In the genomic region with DNA sequence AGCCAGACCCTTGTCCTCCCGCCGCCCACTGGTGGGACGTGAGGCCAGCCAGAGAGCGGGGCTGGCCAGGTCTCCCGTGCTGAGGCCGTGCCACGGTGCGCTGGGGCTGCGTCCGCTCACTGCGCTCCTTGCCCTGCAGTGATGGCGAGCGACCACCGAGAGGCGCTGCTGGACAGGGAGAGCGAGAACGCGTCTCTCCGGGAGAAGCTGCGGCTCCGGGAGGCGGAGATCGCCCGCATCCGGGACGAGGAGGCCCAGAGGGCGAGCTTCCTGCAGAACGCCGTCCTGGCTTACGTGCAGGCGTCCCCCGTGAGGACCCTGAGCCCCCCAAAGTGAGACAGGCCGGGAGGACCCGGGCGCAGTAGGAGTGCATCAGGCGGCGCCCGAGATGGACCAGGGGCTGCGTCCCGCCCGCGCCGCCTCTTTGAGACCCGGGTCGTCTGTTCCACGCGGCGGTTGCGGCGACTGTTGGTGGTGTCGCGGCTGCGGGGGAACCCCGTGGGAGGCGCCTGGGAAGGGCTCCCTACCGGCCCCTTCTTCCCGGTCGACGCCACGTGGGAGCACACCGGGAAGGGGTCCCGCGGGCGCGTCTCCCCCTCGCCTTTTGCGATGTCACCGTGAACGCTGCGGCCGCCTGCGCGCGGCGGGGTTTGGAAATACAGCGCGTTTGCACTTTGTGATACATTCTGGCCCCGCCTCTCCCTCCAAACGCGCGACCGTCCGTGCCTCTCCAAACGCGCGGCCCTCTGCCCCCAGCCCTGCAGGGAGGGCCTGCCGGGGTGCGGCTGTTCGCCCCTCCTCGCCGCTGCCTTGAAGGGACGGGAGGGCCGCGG, we compare ENCODE assay signal across 1 cellular context.
TF ChIP-seq lines count a peak whose summit lies in the region.

No MANE protein-coding gene starts in this region.

TF ChIP-seq in K562, 482 proteins besides CTCF, POLR2A, EP300 and RAD21 (continues in another document):
- TF ChIP-seq TBP (optimal IDR thresholded peaks at IDR 0.05; ENCODE audit: low read depth, low read length) (peak; percentile 25), BRCA1 (IDR thresholded peaks at IDR 0.05) (no peak), BRCA1 (CRISPR knock-in tag; IDR thresholded peaks at IDR 0.05) (no peak), POLR2B (IDR thresholded peaks at IDR 0.05; ENCODE audit: low read depth, partially characterized antibody) (no peak), FOXA3 (CRISPR knock-in tag; conservative IDR thresholded peaks at IDR 0.05 in 1 of 2, IDR thresholded peaks at IDR 0.05 in 1 of 2) (0 out of 4 replicates have a peak, but pooled peaks of 1 of the 2 experiments have one; percentile 36), TRIM24 (IDR thresholded peaks at IDR 0.05) (peak in 1 of 2 experiments; percentile 15; a peak in 1 of 4 replicates), KDM2B (CRISPR knock-in tag; IDR thresholded peaks at IDR 0.05) (0 out of 2 replicates have a peak, but pooled peaks have one; percentile 39), PTBP1 (IDR thresholded peaks at IDR 0.05; ENCODE audit: low read depth, low read length) (no peak), SIRT6 (IDR thresholded peaks at IDR 0.05; ENCODE audit: low read depth, low read length) (no peak), ZNF75A (CRISPR knock-in tag; IDR thresholded peaks at IDR 0.05) (no peak), ZNF780A (CRISPR knock-in tag; IDR thresholded peaks at IDR 0.05) (no peak), ARNT (IDR thresholded peaks at IDR 0.05) (no peak), ARID1B (IDR thresholded peaks at IDR 0.05) (peak; percentile 40; the same call in 1 of the 2 replicates), NFIX (CRISPR knock-in tag; IDR thresholded peaks at IDR 0.05; ENCODE audit: low read depth) (no peak), SMC3 (conservative IDR thresholded peaks at IDR 0.05; ENCODE audit: insufficient read depth, low read depth, low read length) (peak; percentile 88), TRIM28 (IDR thresholded peaks at IDR 0.05) (no peak), HLTF (IDR thresholded peaks at IDR 0.05) (no peak), CEBPB (tag; IDR thresholded peaks at IDR 0.05) (no peak; the same call in 1 of the 2 replicates), CBX2 (IDR thresholded peaks at IDR 0.05; ENCODE audit: insufficient read depth, low read length, poor library complexity, severe bottlenecking) (no peak), ZNF174 (CRISPR knock-in tag; IDR thresholded peaks at IDR 0.05) (no peak), ZFX (CRISPR knock-in tag; IDR thresholded peaks at IDR 0.05) (peak; percentile 80), SAFB2 (IDR thresholded peaks at IDR 0.05; ENCODE audit: borderline replicate concordance, low read depth, low read length, severe bottlenecking) (no peak), ZNF146 (CRISPR knock-in tag; IDR thresholded peaks at IDR 0.05; ENCODE audit: unreplicated experiment) (no peak), ZFP30 (CRISPR knock-in tag; IDR thresholded peaks at IDR 0.05; ENCODE audit: borderline replicate concordance) (no peak), RBBP5 (IDR thresholded peaks at IDR 0.05; ENCODE audit: borderline replicate concordance, insufficient read depth, low read length, poor library complexity, severe bottlenecking) (peak; percentile 71), CBFA2T3 (IDR thresholded peaks at IDR 0.05) (no peak), BCL6 (CRISPR knock-in tag; IDR thresholded peaks at IDR 0.05) (no peak), SMARCC2 (IDR thresholded peaks at IDR 0.05; ENCODE audit: low read depth) (no peak; the same call in 1 of the 2 replicates), PHF20 (IDR thresholded peaks at IDR 0.05; ENCODE audit: partially characterized antibody) (peak; percentile 43), U2AF1 (optimal IDR thresholded peaks at IDR 0.05; ENCODE audit: low read depth, low read length) (peak; percentile 66), KLF10 (CRISPR knock-in tag; IDR thresholded peaks at IDR 0.05) (no peak), NFATC3 (IDR thresholded peaks at IDR 0.05) (no peak), ZNF41 (CRISPR knock-in tag; conservative IDR thresholded peaks at IDR 0.05) (no peak), ZNF274 (IDR thresholded peaks at IDR 0.05; ENCODE audit: borderline replicate concordance, low read depth, low read length) (no peak), HMGN3 (IDR thresholded peaks at IDR 0.05; ENCODE audit: borderline replicate concordance, extremely low read depth, insufficient read length, low read depth, low read length) (peak; percentile 63), ZNF764 (CRISPR knock-in tag; IDR thresholded peaks at IDR 0.05; ENCODE audit: low read depth) (no peak), RBM22 (IDR thresholded peaks at IDR 0.05; ENCODE audit: low read depth, low read length, poor library complexity, severe bottlenecking) (no peak), TAF15 (IDR thresholded peaks at IDR 0.05; ENCODE audit: low read depth, low read length) (no peak), L3MBTL2 (IDR thresholded peaks at IDR 0.05) (peak; percentile 74), PHB (CRISPR knock-in tag; IDR thresholded peaks at IDR 0.05) (no peak), ZNF282 (CRISPR knock-in tag; IDR thresholded peaks at IDR 0.05) (no peak), ZNF76 (CRISPR knock-in tag; IDR thresholded peaks at IDR 0.05; ENCODE audit: borderline replicate concordance) (0 out of 2 replicates have a peak, but pooled peaks have one; percentile 34), RFX5 (IDR thresholded peaks at IDR 0.05; ENCODE audit: low read depth, low read length) (no peak)
- TF ChIP-seq, protein P1, sequence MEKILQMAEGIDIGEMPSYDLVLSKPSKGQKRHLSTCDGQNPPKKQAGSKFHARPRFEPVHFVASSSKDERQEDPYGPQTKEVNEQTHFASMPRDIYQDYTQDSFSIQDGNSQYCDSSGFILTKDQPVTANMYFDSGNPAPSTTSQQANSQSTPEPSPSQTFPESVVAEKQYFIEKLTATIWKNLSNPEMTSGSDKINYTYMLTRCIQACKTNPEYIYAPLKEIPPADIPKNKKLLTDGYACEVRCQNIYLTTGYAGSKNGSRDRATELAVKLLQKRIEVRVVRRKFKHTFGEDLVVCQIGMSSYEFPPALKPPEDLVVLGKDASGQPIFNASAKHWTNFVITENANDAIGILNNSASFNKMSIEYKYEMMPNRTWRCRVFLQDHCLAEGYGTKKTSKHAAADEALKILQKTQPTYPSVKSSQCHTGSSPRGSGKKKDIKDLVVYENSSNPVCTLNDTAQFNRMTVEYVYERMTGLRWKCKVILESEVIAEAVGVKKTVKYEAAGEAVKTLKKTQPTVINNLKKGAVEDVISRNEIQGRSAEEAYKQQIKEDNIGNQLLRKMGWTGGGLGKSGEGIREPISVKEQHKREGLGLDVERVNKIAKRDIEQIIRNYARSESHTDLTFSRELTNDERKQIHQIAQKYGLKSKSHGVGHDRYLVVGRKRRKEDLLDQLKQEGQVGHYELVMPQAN (IDR thresholded peaks at IDR 0.05; ENCODE audit: borderline replicate concordance) = peak; percentile 72
- TF ChIP-seq, protein P2, sequence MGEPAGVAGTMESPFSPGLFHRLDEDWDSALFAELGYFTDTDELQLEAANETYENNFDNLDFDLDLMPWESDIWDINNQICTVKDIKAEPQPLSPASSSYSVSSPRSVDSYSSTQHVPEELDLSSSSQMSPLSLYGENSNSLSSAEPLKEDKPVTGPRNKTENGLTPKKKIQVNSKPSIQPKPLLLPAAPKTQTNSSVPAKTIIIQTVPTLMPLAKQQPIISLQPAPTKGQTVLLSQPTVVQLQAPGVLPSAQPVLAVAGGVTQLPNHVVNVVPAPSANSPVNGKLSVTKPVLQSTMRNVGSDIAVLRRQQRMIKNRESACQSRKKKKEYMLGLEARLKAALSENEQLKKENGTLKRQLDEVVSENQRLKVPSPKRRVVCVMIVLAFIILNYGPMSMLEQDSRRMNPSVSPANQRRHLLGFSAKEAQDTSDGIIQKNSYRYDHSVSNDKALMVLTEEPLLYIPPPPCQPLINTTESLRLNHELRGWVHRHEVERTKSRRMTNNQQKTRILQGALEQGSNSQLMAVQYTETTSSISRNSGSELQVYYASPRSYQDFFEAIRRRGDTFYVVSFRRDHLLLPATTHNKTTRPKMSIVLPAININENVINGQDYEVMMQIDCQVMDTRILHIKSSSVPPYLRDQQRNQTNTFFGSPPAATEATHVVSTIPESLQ (CRISPR knock-in tag; IDR thresholded peaks at IDR 0.05) = 0 out of 2 replicates have a peak, but pooled peaks have one; percentile 86
- TF ChIP-seq, protein P3, sequence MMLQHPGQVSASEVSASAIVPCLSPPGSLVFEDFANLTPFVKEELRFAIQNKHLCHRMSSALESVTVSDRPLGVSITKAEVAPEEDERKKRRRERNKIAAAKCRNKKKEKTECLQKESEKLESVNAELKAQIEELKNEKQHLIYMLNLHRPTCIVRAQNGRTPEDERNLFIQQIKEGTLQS (IDR thresholded peaks at IDR 0.05) = no peak
- TF ChIP-seq, protein P3 (CRISPR knock-in tag; conservative IDR thresholded peaks at IDR 0.05) = 0 out of 2 replicates have a peak, but pooled peaks have one; percentile 57
- TF ChIP-seq, protein P4, sequence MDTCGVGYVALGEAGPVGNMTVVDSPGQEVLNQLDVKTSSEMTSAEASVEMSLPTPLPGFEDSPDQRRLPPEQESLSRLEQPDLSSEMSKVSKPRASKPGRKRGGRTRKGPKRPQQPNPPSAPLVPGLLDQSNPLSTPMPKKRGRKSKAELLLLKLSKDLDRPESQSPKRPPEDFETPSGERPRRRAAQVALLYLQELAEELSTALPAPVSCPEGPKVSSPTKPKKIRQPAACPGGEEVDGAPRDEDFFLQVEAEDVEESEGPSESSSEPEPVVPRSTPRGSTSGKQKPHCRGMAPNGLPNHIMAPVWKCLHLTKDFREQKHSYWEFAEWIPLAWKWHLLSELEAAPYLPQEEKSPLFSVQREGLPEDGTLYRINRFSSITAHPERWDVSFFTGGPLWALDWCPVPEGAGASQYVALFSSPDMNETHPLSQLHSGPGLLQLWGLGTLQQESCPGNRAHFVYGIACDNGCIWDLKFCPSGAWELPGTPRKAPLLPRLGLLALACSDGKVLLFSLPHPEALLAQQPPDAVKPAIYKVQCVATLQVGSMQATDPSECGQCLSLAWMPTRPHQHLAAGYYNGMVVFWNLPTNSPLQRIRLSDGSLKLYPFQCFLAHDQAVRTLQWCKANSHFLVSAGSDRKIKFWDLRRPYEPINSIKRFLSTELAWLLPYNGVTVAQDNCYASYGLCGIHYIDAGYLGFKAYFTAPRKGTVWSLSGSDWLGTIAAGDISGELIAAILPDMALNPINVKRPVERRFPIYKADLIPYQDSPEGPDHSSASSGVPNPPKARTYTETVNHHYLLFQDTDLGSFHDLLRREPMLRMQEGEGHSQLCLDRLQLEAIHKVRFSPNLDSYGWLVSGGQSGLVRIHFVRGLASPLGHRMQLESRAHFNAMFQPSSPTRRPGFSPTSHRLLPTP (IDR thresholded peaks at IDR 0.05; ENCODE audit: borderline replicate concordance, extremely low read depth, insufficient read length) = no peak
- TF ChIP-seq, protein P5, sequence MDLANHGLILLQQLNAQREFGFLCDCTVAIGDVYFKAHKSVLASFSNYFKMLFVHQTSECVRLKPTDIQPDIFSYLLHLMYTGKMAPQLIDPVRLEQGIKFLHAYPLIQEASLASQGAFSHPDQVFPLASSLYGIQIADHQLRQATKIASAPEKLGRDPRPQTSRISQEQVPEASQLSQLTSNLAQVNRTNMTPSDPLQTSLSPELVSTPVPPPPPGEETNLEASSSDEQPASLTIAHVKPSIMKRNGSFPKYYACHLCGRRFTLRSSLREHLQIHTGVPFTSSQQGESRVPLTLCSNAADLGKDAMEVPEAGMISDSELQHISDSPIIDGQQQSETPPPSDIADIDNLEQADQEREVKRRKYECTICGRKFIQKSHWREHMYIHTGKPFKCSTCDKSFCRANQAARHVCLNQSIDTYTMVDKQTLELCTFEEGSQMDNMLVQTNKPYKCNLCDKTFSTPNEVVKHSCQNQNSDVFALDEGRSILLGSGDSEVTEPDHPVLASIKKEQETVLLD (IDR thresholded peaks at IDR 0.05) = no peak
- TF ChIP-seq, protein P6, sequence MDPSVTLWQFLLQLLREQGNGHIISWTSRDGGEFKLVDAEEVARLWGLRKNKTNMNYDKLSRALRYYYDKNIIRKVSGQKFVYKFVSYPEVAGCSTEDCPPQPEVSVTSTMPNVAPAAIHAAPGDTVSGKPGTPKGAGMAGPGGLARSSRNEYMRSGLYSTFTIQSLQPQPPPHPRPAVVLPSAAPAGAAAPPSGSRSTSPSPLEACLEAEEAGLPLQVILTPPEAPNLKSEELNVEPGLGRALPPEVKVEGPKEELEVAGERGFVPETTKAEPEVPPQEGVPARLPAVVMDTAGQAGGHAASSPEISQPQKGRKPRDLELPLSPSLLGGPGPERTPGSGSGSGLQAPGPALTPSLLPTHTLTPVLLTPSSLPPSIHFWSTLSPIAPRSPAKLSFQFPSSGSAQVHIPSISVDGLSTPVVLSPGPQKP (CRISPR knock-in tag; IDR thresholded peaks at IDR 0.05) = no peak
- TF ChIP-seq, protein P7, sequence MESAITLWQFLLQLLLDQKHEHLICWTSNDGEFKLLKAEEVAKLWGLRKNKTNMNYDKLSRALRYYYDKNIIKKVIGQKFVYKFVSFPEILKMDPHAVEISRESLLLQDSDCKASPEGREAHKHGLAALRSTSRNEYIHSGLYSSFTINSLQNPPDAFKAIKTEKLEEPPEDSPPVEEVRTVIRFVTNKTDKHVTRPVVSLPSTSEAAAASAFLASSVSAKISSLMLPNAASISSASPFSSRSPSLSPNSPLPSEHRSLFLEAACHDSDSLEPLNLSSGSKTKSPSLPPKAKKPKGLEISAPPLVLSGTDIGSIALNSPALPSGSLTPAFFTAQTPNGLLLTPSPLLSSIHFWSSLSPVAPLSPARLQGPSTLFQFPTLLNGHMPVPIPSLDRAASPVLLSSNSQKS (CRISPR knock-in tag; IDR thresholded peaks at IDR 0.05) = no peak
- TF ChIP-seq, protein P8, sequence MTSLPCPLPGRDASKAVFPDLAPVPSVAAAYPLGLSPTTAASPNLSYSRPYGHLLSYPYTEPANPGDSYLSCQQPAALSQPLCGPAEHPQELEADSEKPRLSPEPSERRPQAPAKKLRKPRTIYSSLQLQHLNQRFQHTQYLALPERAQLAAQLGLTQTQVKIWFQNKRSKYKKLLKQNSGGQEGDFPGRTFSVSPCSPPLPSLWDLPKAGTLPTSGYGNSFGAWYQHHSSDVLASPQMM (CRISPR knock-in tag; IDR thresholded peaks at IDR 0.05) = no peak
- TF ChIP-seq, protein P9, sequence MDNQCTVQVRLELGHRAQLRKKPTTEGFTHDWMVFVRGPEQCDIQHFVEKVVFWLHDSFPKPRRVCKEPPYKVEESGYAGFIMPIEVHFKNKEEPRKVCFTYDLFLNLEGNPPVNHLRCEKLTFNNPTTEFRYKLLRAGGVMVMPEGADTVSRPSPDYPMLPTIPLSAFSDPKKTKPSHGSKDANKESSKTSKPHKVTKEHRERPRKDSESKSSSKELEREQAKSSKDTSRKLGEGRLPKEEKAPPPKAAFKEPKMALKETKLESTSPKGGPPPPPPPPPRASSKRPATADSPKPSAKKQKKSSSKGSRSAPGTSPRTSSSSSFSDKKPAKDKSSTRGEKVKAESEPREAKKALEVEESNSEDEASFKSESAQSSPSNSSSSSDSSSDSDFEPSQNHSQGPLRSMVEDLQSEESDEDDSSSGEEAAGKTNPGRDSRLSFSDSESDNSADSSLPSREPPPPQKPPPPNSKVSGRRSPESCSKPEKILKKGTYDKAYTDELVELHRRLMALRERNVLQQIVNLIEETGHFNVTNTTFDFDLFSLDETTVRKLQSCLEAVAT (IDR thresholded peaks at IDR 0.05) = no peak
